ENCODE assay signal across 14 cellular contexts in genomic region chr12:121641343-121641630, GRCh38. TPM values are rescaled to one million over a fixed set of nuclear protein-coding genes. Genes with fewer than 3 reads are reported as not detected.
DNase-seq lines count a peak whose midpoint lies in the region; ATAC-seq and TF ChIP-seq lines count a peak whose summit lies in the region.
"Had no signal": no experiment of that assay in that cellular context is flagged by ENCODE, and none has a peak within 500 bp of the region (broad histone marks: within the 10 kb centered on the region; RNA-seq: fewer than 3 reads in every experiment).

No MANE protein-coding gene starts in this region.

- H3K4me1 Mint-ChIP-seq in activated naive CD4-positive, alpha-beta T cell treated with anti-CD3 and anti-CD28 coated beads, Interleukin-2, amount 10 ng/mL, durations not matched to agents 7 days and 5 days: peaks cover 46% of the 10 kb centered on the region
- peaks cover 25% of the 10 kb centered on the region for H3K4me1 Mint-ChIP-seq in activated naive CD4-positive, alpha-beta T cell treated with anti-CD3 and anti-CD28 coated beads for 36 hours (ENCODE audit: low read depth)
- peaks cover 36% of the 10 kb centered on the region for H3K4me1 Mint-ChIP-seq in CD8-positive, alpha-beta T cell (ENCODE audit: low read depth)
- H3K4me1 Mint-ChIP-seq in activated CD8-positive, alpha-beta T cell treated with anti-CD3 and anti-CD28 coated beads for 36 hours (ENCODE audit: low read depth): peaks cover 24% of the 10 kb centered on the region
- H3K4me1 Mint-ChIP-seq in memory B cell (peaks cover 18% of the 10 kb centered on the region), neural progenitor cell (no peaks in the 10 kb centered on the region)

- peaks cover 49% of the 10 kb centered on the region for H3K36me3 Mint-ChIP-seq in activated naive CD4-positive, alpha-beta T cell treated with anti-CD3 and anti-CD28 coated beads, Interleukin-2, amount 10 ng/mL, durations not matched to agents 7 days and 5 days
- H3K36me3 Mint-ChIP-seq in activated naive CD4-positive, alpha-beta T cell treated with anti-CD3 and anti-CD28 coated beads for 36 hours (ENCODE audit: low read depth): peaks cover 20% of the 10 kb centered on the region
- peaks cover 29% of the 10 kb centered on the region for H3K36me3 Mint-ChIP-seq in CD8-positive, alpha-beta T cell
- H3K36me3 Mint-ChIP-seq in activated CD8-positive, alpha-beta T cell treated with anti-CD3 and anti-CD28 coated beads for 36 hours (ENCODE audit: low read depth): peaks cover 36% of the 10 kb centered on the region
- H3K36me3 Mint-ChIP-seq in memory B cell (peaks cover 14% of the 10 kb centered on the region), neural progenitor cell (peaks cover 4% of the 10 kb centered on the region)

- H3K4me2 ChIP-seq in neural progenitor cell: no peak overlapping the region

- no peak for DNase-seq in activated naive CD4-positive, alpha-beta T cell treated with anti-CD3 and anti-CD28 coated beads, Interleukin-2, amount 10 ng/mL, durations not matched to agents 7 days and 5 days
- DNase-seq in activated naive CD4-positive, alpha-beta T cell treated with anti-CD3 and anti-CD28 coated beads for 36 hours: no peak
- no peak for DNase-seq in CD8-positive, alpha-beta T cell
- DNase-seq in activated CD8-positive, alpha-beta T cell treated with anti-CD3 and anti-CD28 coated beads for 36 hours: no peak
- DNase-seq in memory B cell (ENCODE audit: low spot score in 2 of 2) (no peak), neural progenitor cell (ENCODE audit: low spot score) (no peak), NCI-H774 (lab: John Stamatoyannopoulos, UW) (no peak), NCI-H2171 (lab: John Stamatoyannopoulos, UW) (no peak)
- DNase-seq: DMS 273 treated with DMSO at 0.1 percent for 48 hours, NCI-H1417, NCI-H1930, NCI-H510A, SIG-M5 had no signal

- no peak for ATAC-seq in CD8-positive, alpha-beta T cell
- no peak for ATAC-seq in activated CD8-positive, alpha-beta T cell treated with anti-CD3 and anti-CD28 coated beads for 36 hours
- no peak for ATAC-seq in memory B cell (ENCODE audit: low read depth)

- no peak overlapping the region for H3K4me3 Mint-ChIP-seq in activated naive CD4-positive, alpha-beta T cell treated with anti-CD3 and anti-CD28 coated beads, Interleukin-2, amount 10 ng/mL, durations not matched to agents 7 days and 5 days
- no peak overlapping the region for H3K4me3 Mint-ChIP-seq in activated naive CD4-positive, alpha-beta T cell treated with anti-CD3 and anti-CD28 coated beads for 36 hours
- no peak overlapping the region for H3K4me3 Mint-ChIP-seq in CD8-positive, alpha-beta T cell
- no peak overlapping the region for H3K4me3 Mint-ChIP-seq in activated CD8-positive, alpha-beta T cell treated with anti-CD3 and anti-CD28 coated beads for 36 hours
- no peak overlapping the region for H3K4me3 Mint-ChIP-seq in memory B cell
- no peak overlapping the region for H3K4me3 Mint-ChIP-seq in neural progenitor cell

- peaks cover 28% of the 10 kb centered on the region for H3K4me1 ChIP-seq in CD8-positive, alpha-beta T cell (ENCODE audit: insufficient read depth, low read length)
- H3K4me1 ChIP-seq in neural progenitor cell: no peaks in the 10 kb centered on the region

- H3K27me3 Mint-ChIP-seq in activated naive CD4-positive, alpha-beta T cell treated with anti-CD3 and anti-CD28 coated beads, Interleukin-2, amount 10 ng/mL, durations not matched to agents 7 days and 5 days: no peaks in the 10 kb centered on the region
- H3K27me3 Mint-ChIP-seq in activated naive CD4-positive, alpha-beta T cell treated with anti-CD3 and anti-CD28 coated beads for 36 hours (ENCODE audit: low read depth): no peaks in the 10 kb centered on the region
- no peaks in the 10 kb centered on the region for H3K27me3 Mint-ChIP-seq in CD8-positive, alpha-beta T cell (ENCODE audit: low read depth)
- no peaks in the 10 kb centered on the region for H3K27me3 Mint-ChIP-seq in activated CD8-positive, alpha-beta T cell treated with anti-CD3 and anti-CD28 coated beads for 36 hours
- H3K27me3 Mint-ChIP-seq in memory B cell: no peaks in the 10 kb centered on the region
- peaks cover 3% of the 10 kb centered on the region for H3K27me3 Mint-ChIP-seq in neural progenitor cell (ENCODE audit: insufficient read depth, low read depth)

- H3K4me3 ChIP-seq in CD8-positive, alpha-beta T cell (ENCODE audit: low read depth, low read length): no peak overlapping the region
- H3K4me3 ChIP-seq in neural progenitor cell: no peak overlapping the region

- H4K20me1 ChIP-seq in neural progenitor cell (ENCODE audit: low read depth): peaks cover 3% of the 10 kb centered on the region

- peak overlapping the region; percentile 60 for H3K27ac Mint-ChIP-seq in activated naive CD4-positive, alpha-beta T cell treated with anti-CD3 and anti-CD28 coated beads, Interleukin-2, amount 10 ng/mL, durations not matched to agents 7 days and 5 days
- no peak overlapping the region for H3K27ac Mint-ChIP-seq in activated naive CD4-positive, alpha-beta T cell treated with anti-CD3 and anti-CD28 coated beads for 36 hours
- H3K27ac Mint-ChIP-seq in CD8-positive, alpha-beta T cell: peak overlapping the region; percentile 66
- peak overlapping the region; percentile 79 for H3K27ac Mint-ChIP-seq in activated CD8-positive, alpha-beta T cell treated with anti-CD3 and anti-CD28 coated beads for 36 hours
- H3K27ac Mint-ChIP-seq in memory B cell (peak overlapping the region; percentile 28), neural progenitor cell (no peak overlapping the region)

- no peak overlapping the region for H3K27ac ChIP-seq in CD8-positive, alpha-beta T cell (ENCODE audit: low read depth, low read length)
- no peak overlapping the region for H3K27ac ChIP-seq in neural progenitor cell

- TF ChIP-seq CTCF in CD8-positive, alpha-beta T cell (IDR thresholded peaks at IDR 0.05): no peak
- no peak for TF ChIP-seq CTCF in activated CD8-positive, alpha-beta T cell treated with anti-CD3 and anti-CD28 coated beads for 36 hours (IDR thresholded peaks at IDR 0.05)
- TF ChIP-seq CTCF in neural progenitor cell (IDR thresholded peaks at IDR 0.05): no peak

- H3K9ac ChIP-seq in neural progenitor cell: no peak overlapping the region

- H2AFZ ChIP-seq in neural progenitor cell (replicated peaks): no peak overlapping the region

- H3K9me3 ChIP-seq in CD8-positive, alpha-beta T cell (ENCODE audit: low read length): no peaks in the 10 kb centered on the region
- no peaks in the 10 kb centered on the region for H3K9me3 ChIP-seq in neural progenitor cell (ENCODE audit: low read depth)

- POLR2A ChIA-PET in CD8-positive, alpha-beta T cell (lab: Charles Lee): interaction anchor here (0.6 to 1.5 kb wide), 5 partner anchors 12 to 61 kb away, joined by 3 to 5 read pairs (median 4); no protein-coding TSS in a partner anchor
- POLR2A ChIA-PET in activated CD8-positive, alpha-beta T cell treated with anti-CD3 and anti-CD28 coated beads for 36 hours (lab: Charles Lee): interaction anchor here (0.8 to 3.4 kb wide), 3 partner anchors 14 to 1097 kb away, joined by 3 to 16 read pairs (median 4); partner anchors contain the start of gene ORAI1

- peaks cover 37% of the 10 kb centered on the region for H3K79me2 ChIP-seq in neural progenitor cell (ENCODE audit: low read depth)

- H3K27me3 ChIP-seq in CD8-positive, alpha-beta T cell (ENCODE audit: insufficient read depth, low read length): no peaks in the 10 kb centered on the region
- no peaks in the 10 kb centered on the region for H3K27me3 ChIP-seq in neural progenitor cell

- CTCF ChIA-PET in activated naive CD4-positive, alpha-beta T cell treated with anti-CD3 and anti-CD28 coated beads, Interleukin-2, amount 10 ng/mL, durations not matched to agents 7 days and 5 days (lab: Charles Lee): interaction anchor here (1.5 kb wide), 1 partner anchor 27 kb away, joined by 3 read pairs; no protein-coding TSS in a partner anchor
- CTCF ChIA-PET in activated naive CD4-positive, alpha-beta T cell treated with anti-CD3 and anti-CD28 coated beads for 36 hours (lab: Charles Lee): interaction anchor here (0.7 to 1.5 kb wide), 3 partner anchors 10 to 89 kb away, joined by 3 to 6 read pairs (median 3); no protein-coding TSS in a partner anchor
- CTCF ChIA-PET in CD8-positive, alpha-beta T cell (lab: Charles Lee): interaction anchor here (0.9 to 2.6 kb wide), 5 partner anchors 14 to 154 kb away, joined by 3 to 10 read pairs (median 4); partner anchors contain the start of genes MORN3 and ORAI1
- CTCF ChIA-PET in activated CD8-positive, alpha-beta T cell treated with anti-CD3 and anti-CD28 coated beads for 36 hours (lab: Charles Lee): no interaction called here

- no peaks in the 10 kb centered on the region for H3F3A ChIP-seq in neural progenitor cell (ENCODE audit: low read depth)

- intact Hi-C loops in activated naive CD4-positive, alpha-beta T cell treated with anti-CD3 and anti-CD28 coated beads for 36 hours (cut with micrococcal nuclease): no loop called here
- intact Hi-C loops in CD8-positive, alpha-beta T cell (cut with DNase I, micrococcal nuclease): no loop called here
- intact Hi-C loops in activated CD8-positive, alpha-beta T cell treated with anti-CD3 and anti-CD28 coated beads for 36 hours (cut with micrococcal nuclease): no loop called here

- peaks cover 8% of the 10 kb centered on the region for H3K36me3 ChIP-seq in CD8-positive, alpha-beta T cell (ENCODE audit: insufficient read depth, low read length)
- no peaks in the 10 kb centered on the region for H3K36me3 ChIP-seq in neural progenitor cell

- H3K9me3 Mint-ChIP-seq in activated naive CD4-positive, alpha-beta T cell treated with anti-CD3 and anti-CD28 coated beads, Interleukin-2, amount 10 ng/mL, durations not matched to agents 7 days and 5 days: no peaks in the 10 kb centered on the region
- no peaks in the 10 kb centered on the region for H3K9me3 Mint-ChIP-seq in activated naive CD4-positive, alpha-beta T cell treated with anti-CD3 and anti-CD28 coated beads for 36 hours
- H3K9me3 Mint-ChIP-seq in CD8-positive, alpha-beta T cell: no peaks in the 10 kb centered on the region
- no peaks in the 10 kb centered on the region for H3K9me3 Mint-ChIP-seq in activated CD8-positive, alpha-beta T cell treated with anti-CD3 and anti-CD28 coated beads for 36 hours
- no peaks in the 10 kb centered on the region for H3K9me3 Mint-ChIP-seq in memory B cell
- no peaks in the 10 kb centered on the region for H3K9me3 Mint-ChIP-seq in neural progenitor cell

RNA-seq across cellular contexts. Expression of gene ORAI1, which starts 15.0 kb away (rescaled TPM):
- 10 to 100 TPM; 21.1 to 21.8 TPM for total RNA-seq in activated naive CD4-positive, alpha-beta T cell treated with anti-CD3 and anti-CD28 coated beads for 36 hours
- total RNA-seq in CD8-positive, alpha-beta T cell: 10 to 100 TPM; 59.0 to 62.1 TPM
- 10 to 100 TPM; 37.0 to 38.1 TPM for total RNA-seq in activated CD8-positive, alpha-beta T cell treated with anti-CD3 and anti-CD28 coated beads for 36 hours
- 8.0 and 10.6 TPM in 2 replicates for total RNA-seq in neural progenitor cell (ENCODE audit: low replicate concordance)

RNA-seq across cellular contexts. Expression of gene MORN3, which starts 28.2 kb away (rescaled TPM):
- 1 to 10 TPM; 2.6 to 2.9 TPM for total RNA-seq in activated naive CD4-positive, alpha-beta T cell treated with anti-CD3 and anti-CD28 coated beads for 36 hours
- 1 to 10 TPM; 6.7 to 7.5 TPM for total RNA-seq in CD8-positive, alpha-beta T cell
- 1 to 10 TPM in 1 of 2 experiments, under 1 TPM in 1; 0.51 to 1.1 TPM for total RNA-seq in activated CD8-positive, alpha-beta T cell treated with anti-CD3 and anti-CD28 coated beads for 36 hours
- total RNA-seq in neural progenitor cell (ENCODE audit: low replicate concordance): 0.19 and 1.3 TPM in 2 replicates
- total RNA-seq: LHCN-M2 had no signal

Comparison
In these comparisons a context has a peak if more than half of its experiments do, and no peak if none do; other contexts are left out.
1. H3K27ac Mint-ChIP-seq: peak in activated naive CD4-positive, alpha-beta T cell treated with anti-CD3 and anti-CD28 coated beads, Interleukin-2, amount 10 ng/mL, durations not matched to agents 7 days and 5 days (single experiment), CD8-positive, alpha-beta T cell (single experiment), activated CD8-positive, alpha-beta T cell treated with anti-CD3 and anti-CD28 coated beads for 36 hours (single experiment) and memory B cell (single experiment); none in activated naive CD4-positive, alpha-beta T cell treated with anti-CD3 and anti-CD28 coated beads for 36 hours (single experiment) and neural progenitor cell (single experiment).